Comparison of ENCODE assay signal across 8 cellular contexts in genomic region chr16:68091604-68092261, GRCh38. TPM values are rescaled to one million over a fixed set of nuclear protein-coding genes. Genes with fewer than 3 reads are reported as not detected.
DNase-seq lines count a peak whose midpoint lies in the region; TF ChIP-seq lines count a peak whose summit lies in the region.

No MANE protein-coding gene starts in this region.

- H3K9me3 ChIP-seq in MG63: no peaks in the 10 kb centered on the region

- H3K27ac Mint-ChIP-seq in activated naive CD8-positive, alpha-beta T cell treated with anti-CD3 and anti-CD28 coated beads for 36 hours: peak overlapping the region; percentile 89
- peak overlapping the region; percentile 93 for H3K27ac Mint-ChIP-seq in mesothelial cell of epicardium

- H3K4me3 ChIP-seq in MG63: no peak overlapping the region

- TF ChIP-seq CTCF in mesothelial cell of epicardium (IDR thresholded peaks at IDR 0.05; ENCODE audit: unreplicated experiment): no peak

- no peaks in the 10 kb centered on the region for H3K27me3 Mint-ChIP-seq in activated naive CD8-positive, alpha-beta T cell treated with anti-CD3 and anti-CD28 coated beads for 36 hours
- no peaks in the 10 kb centered on the region for H3K27me3 Mint-ChIP-seq in mesothelial cell of epicardium (ENCODE audit: low read depth)

- H3K27me3 ChIP-seq in MG63: no peaks in the 10 kb centered on the region

- H3K4me1 Mint-ChIP-seq in activated naive CD8-positive, alpha-beta T cell treated with anti-CD3 and anti-CD28 coated beads for 36 hours: peaks cover 76% of the 10 kb centered on the region
- H3K4me1 Mint-ChIP-seq in mesothelial cell of epicardium: peaks cover 35% of the 10 kb centered on the region

- peaks cover 11% of the 10 kb centered on the region for H3K36me3 Mint-ChIP-seq in activated naive CD8-positive, alpha-beta T cell treated with anti-CD3 and anti-CD28 coated beads for 36 hours
- no peaks in the 10 kb centered on the region for H3K36me3 Mint-ChIP-seq in mesothelial cell of epicardium

- DNase-seq in D341Med (ENCODE audit: low spot score) (peak; percentile 5), MG63 (peak; percentile 23), mesothelial cell of epicardium (ENCODE audit: low spot score in 2 of 2, unreplicated experiment in 2 of 2) (no peak), occipital lobe (lab: John Stamatoyannopoulos, UW) (no peak), NCI-H82 treated with DMSO at 0.1 percent for 48 hours (lab: John Stamatoyannopoulos, UW; ENCODE audit: unreplicated experiment) (no peak), DMS53 (lab: John Stamatoyannopoulos, UW) (no peak), HK-2 (ENCODE audit: unreplicated experiment) (no peak)
- no peak for DNase-seq in activated naive CD8-positive, alpha-beta T cell treated with anti-CD3 and anti-CD28 coated beads for 36 hours

- H3K9me3 Mint-ChIP-seq in activated naive CD8-positive, alpha-beta T cell treated with anti-CD3 and anti-CD28 coated beads for 36 hours: no peaks in the 10 kb centered on the region
- no peaks in the 10 kb centered on the region for H3K9me3 Mint-ChIP-seq in mesothelial cell of epicardium

- H3K4me3 Mint-ChIP-seq in activated naive CD8-positive, alpha-beta T cell treated with anti-CD3 and anti-CD28 coated beads for 36 hours: no peak overlapping the region
- no peak overlapping the region for H3K4me3 Mint-ChIP-seq in mesothelial cell of epicardium

- H3K36me3 ChIP-seq in MG63: no peaks in the 10 kb centered on the region

RNA-seq across cellular contexts. Expression of gene NFATC3, which starts 6.6 kb away (rescaled TPM):
- total RNA-seq in MG63 (2014; rRNA removed; shearing (Covaris generic); ENCODE audit: low replicate concordance): 4.5 and 4.6 TPM in 2 replicates
- 10 to 100 TPM; 76.3 to 79.2 TPM for total RNA-seq in activated naive CD8-positive, alpha-beta T cell treated with anti-CD3 and anti-CD28 coated beads for 36 hours
- total RNA-seq in mesothelial cell of epicardium (47.3 to 51.8 TPM (median 51.3 TPM) in 3 replicates), occipital lobe (23.2 TPM)

Comparison
In these comparisons a context has a peak if more than half of its experiments do, and no peak if none do; other contexts are left out.
1. DNase-seq: peak in D341Med (single experiment) and MG63 (single experiment); none in activated naive CD8-positive, alpha-beta T cell treated with anti-CD3 and anti-CD28 coated beads for 36 hours (single experiment), mesothelial cell of epicardium (0 of 2), occipital lobe (single experiment), NCI-H82 treated with DMSO at 0.1 percent for 48 hours (single experiment), DMS53 (single experiment) and HK-2 (single experiment).